Comparison of ENCODE assay signal across 1 cellular context in the genomic region with DNA sequence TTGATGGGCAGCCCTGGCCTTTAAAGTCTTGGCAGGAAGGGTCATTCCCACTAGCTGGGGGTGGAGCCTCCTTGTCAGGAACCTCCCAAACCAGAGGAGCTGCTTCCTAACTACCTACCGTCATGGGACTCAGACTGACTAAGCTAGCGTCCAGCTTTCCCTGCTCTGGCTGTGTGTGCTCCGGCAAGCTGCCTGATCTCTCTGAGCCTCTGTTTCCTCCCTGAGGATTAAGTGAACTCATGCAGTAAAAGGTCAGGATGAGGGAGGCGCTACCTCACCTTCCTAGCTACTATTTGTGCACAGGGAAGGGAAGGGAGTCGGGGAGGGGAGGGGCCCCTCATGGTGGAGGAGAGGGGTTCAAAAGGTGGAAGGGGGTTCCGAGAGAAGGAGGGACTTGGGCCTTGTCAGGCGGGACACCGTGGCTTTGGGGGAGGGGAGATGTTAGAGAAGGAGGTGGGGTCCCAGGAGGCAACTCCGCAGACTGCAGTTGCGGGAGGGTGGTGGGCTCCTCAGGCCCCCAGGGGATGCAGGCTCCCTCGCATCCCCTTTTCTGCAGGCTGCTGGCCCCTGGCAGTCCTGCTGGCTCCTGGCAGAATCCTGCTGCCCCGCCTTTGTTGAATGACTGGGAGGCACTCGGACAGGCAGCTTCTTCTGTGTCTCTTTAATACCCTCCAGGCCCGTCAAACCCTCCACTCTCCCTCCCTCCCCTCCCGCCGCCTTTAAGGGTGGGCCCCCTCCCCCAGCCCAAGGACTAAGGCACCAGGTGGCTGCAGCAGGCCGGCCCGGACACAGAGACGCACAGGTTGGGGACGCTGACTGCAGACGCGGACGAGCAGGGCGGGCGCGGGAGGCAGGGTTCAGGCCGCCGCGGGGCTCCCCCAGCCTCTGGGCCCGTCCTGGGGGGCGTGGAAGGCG.
TF ChIP-seq lines count a peak whose summit lies in the region.

No MANE protein-coding gene starts in this region.

TF ChIP-seq in SK-N-SH, 30 proteins besides CTCF, POLR2A, EP300 and RAD21 (continued from another document):
- TF ChIP-seq, protein P1, sequence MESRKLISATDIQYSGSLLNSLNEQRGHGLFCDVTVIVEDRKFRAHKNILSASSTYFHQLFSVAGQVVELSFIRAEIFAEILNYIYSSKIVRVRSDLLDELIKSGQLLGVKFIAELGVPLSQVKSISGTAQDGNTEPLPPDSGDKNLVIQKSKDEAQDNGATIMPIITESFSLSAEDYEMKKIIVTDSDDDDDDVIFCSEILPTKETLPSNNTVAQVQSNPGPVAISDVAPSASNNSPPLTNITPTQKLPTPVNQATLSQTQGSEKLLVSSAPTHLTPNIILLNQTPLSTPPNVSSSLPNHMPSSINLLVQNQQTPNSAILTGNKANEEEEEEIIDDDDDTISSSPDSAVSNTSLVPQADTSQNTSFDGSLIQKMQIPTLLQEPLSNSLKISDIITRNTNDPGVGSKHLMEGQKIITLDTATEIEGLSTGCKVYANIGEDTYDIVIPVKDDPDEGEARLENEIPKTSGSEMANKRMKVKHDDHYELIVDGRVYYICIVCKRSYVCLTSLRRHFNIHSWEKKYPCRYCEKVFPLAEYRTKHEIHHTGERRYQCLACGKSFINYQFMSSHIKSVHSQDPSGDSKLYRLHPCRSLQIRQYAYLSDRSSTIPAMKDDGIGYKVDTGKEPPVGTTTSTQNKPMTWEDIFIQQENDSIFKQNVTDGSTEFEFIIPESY (IDR thresholded peaks at IDR 0.05; ENCODE audit: borderline replicate concordance, low read depth): no peak
- TF ChIP-seq SMC3 (IDR thresholded peaks at IDR 0.05; ENCODE audit: low read depth, low read length): no peak
- no peak for TF ChIP-seq TEAD4 (IDR thresholded peaks at IDR 0.05; ENCODE audit: borderline replicate concordance, insufficient read depth)
- no peak for TF ChIP-seq SIN3A (IDR thresholded peaks at IDR 0.05; ENCODE audit: borderline replicate concordance, low read depth, low read length)
- no peak for TF ChIP-seq FOXM1 (IDR thresholded peaks at IDR 0.05; ENCODE audit: low read depth)
- TF ChIP-seq MEF2A (IDR thresholded peaks at IDR 0.05; ENCODE audit: borderline replicate concordance, low read depth): no peak
- no peak for TF ChIP-seq TCF12 (IDR thresholded peaks at IDR 0.05)
- TF ChIP-seq REST (IDR thresholded peaks at IDR 0.05; ENCODE audit: low read depth, low read length): no peak
- TF ChIP-seq FOXJ3 (CRISPR knock-in tag; IDR thresholded peaks at IDR 0.05): no peak
TF ChIP-seq in SK-N-SH: peak in this region for 0.
